1 cellular context compared by ENCODE assay signal in genomic region chr2:98393354-98393753, GRCh38.
TF ChIP-seq lines count a peak whose summit lies in the region.

No MANE protein-coding gene starts in this region.

TF ChIP-seq in HepG2, 621 proteins besides CTCF, POLR2A, EP300 and RAD21:
- TF ChIP-seq ZZZ3 (CRISPR knock-in tag; IDR thresholded peaks at IDR 0.05; ENCODE audit: borderline replicate concordance) = no peak
- no peak for TF ChIP-seq ZFP41 (CRISPR knock-in tag; IDR thresholded peaks at IDR 0.05; ENCODE audit: borderline replicate concordance)
- TF ChIP-seq HNF4A (CRISPR knock-in tag; IDR thresholded peaks at IDR 0.05) = 0 out of 2 replicates have a peak, but pooled peaks have one; percentile 7
TF ChIP-seq in HepG2: peak in this region for 1.
